10 cellular contexts compared by ENCODE assay signal in the genomic region with DNA sequence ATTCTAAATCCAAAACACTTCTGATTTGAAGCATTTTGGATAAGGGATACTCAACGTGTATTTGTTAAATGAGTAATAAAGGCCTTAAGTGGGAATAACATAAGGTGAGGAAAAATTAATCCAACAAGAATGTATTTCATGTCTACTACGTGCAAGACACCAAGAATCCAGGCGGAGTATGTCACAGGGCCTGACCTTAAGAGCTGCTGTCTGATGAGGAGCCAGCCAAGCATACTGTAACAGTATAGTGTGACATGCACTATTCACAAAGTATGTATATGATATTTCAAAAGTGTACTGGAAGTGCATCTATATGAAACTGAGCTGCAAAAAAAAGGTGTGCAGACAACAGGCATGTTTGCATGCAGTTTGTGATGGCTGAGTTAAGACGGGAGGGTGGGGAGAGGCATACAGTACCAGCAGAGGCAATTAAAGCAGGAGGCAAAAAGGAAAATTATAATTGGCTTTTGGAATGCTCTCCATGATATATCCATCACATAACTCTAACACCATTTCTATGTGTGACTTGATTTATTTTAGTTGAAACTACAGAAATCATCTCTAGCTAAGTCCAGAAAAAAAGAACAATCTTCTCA. TPM values are rescaled to one million over a fixed set of nuclear protein-coding genes. Genes with fewer than 3 reads are reported as not detected.
A peak's percentile ranks its signal among the peaks of the same experiment; 100 is the strongest.
DNase-seq lines count a peak whose midpoint lies in the region; ATAC-seq and TF ChIP-seq lines count a peak whose summit lies in the region.
"Had no signal": no experiment of that assay in that cellular context is flagged by ENCODE, and none has a peak within 500 bp of the region (broad histone marks: within the 10 kb centered on the region; RNA-seq: fewer than 3 reads in every experiment).

No MANE protein-coding gene starts in this region.

- no TSS peak for BruUV-seq in A673 (replicated peaks; lab: Mats Ljungman, UMichigan)

- H3K9me3 Mint-ChIP-seq in endodermal cell, result no peaks in the 10 kb centered on the region
- H3K9me3 Mint-ChIP-seq in mesothelial cell of epicardium, result no peaks in the 10 kb centered on the region
- H3K9me3 Mint-ChIP-seq: central memory CD8-positive, alpha-beta T cell had no signal

- DNase-seq in A673 (ENCODE audit: low spot score), result no peak
- peak; percentile 46 for DNase-seq in NCI-H460 (ENCODE audit: extremely low read depth, low read depth)
- DNase-seq in endodermal cell, result no peak
- DNase-seq in mesothelial cell of epicardium (ENCODE audit: low spot score in 2 of 2, unreplicated experiment in 2 of 2), result no peak
- DNase-seq in stimulated activated naive CD4-positive, alpha-beta T cell treated with Interleukin-2 at 50 U/mL for 16 hours (lab: John Stamatoyannopoulos, UW), result no peak
- no peak for DNase-seq in SK-N-DZ (ENCODE audit: low spot score)
- no peak for DNase-seq in mucosa of gallbladder (ENCODE audit: low spot score)
- DNase-seq: KG1 had no signal

- H3K27me3 ChIP-seq in A673 (replicated peaks; ENCODE audit: insufficient read depth, low read depth, low read length, poor library complexity), result no peaks in the 10 kb centered on the region
- no peaks in the 10 kb centered on the region for H3K27me3 ChIP-seq in endodermal cell (ENCODE audit: control insufficient read depth, insufficient read depth, low read length, poor library complexity, severe bottlenecking)

- intact Hi-C loops in A673 (cut with micrococcal nuclease; ENCODE audit: unreplicated experiment), result no loop called here

- 92 to 95% methylated on average over 4 of the region's 4 CpGs for WGBS in endodermal cell (ENCODE audit: insufficient coverage in 1 of 2, insufficient read length in 1 of 2), 2 experiments

- H3K9me3 ChIP-seq in A673 (ENCODE audit: low read depth, low read length, poor library complexity, severe bottlenecking), result no peaks in the 10 kb centered on the region
- H3K9me3 ChIP-seq in endodermal cell (ENCODE audit: control insufficient read depth, low read length), result no peaks in the 10 kb centered on the region

- H3K27ac Mint-ChIP-seq in endodermal cell (peak overlapping the region; percentile 62), mesothelial cell of epicardium (peak overlapping the region; percentile 49)

- H3K4me1 ChIP-seq in A673 (ENCODE audit: insufficient read depth, low read length, poor library complexity, severe bottlenecking), result peaks cover 40% of the 10 kb centered on the region
- H3K4me1 ChIP-seq in endodermal cell (ENCODE audit: control insufficient read depth, insufficient read depth, low read length), result peaks cover 6% of the 10 kb centered on the region

- H3K36me3 ChIP-seq in A673 (ENCODE audit: insufficient read depth, low read length, poor library complexity, severe bottlenecking) (peaks cover 26% of the 10 kb centered on the region), endodermal cell (ENCODE audit: control insufficient read depth, insufficient read depth, low read length) (peaks cover 91% of the 10 kb centered on the region)

- H3K4me3 Mint-ChIP-seq in endodermal cell (no peak overlapping the region), mesothelial cell of epicardium (no peak overlapping the region)
- H3K4me3 Mint-ChIP-seq: central memory CD8-positive, alpha-beta T cell had no signal

- H3K27me3 Mint-ChIP-seq in endodermal cell (ENCODE audit: insufficient read depth) (no peaks in the 10 kb centered on the region), mesothelial cell of epicardium (ENCODE audit: low read depth) (no peaks in the 10 kb centered on the region)
- H3K27me3 Mint-ChIP-seq: central memory CD8-positive, alpha-beta T cell had no signal

- no peak for ATAC-seq in GM18870 (IDR thresholded peaks at IDR 0.05; ENCODE audit: unreplicated experiment)

- TF ChIP-seq CTCF in A673 (conservative IDR thresholded peaks at IDR 0.05; ENCODE audit: low read depth, low read length) (no peak), endodermal cell (conservative IDR thresholded peaks at IDR 0.05) (no peak), mesothelial cell of epicardium (IDR thresholded peaks at IDR 0.05; ENCODE audit: unreplicated experiment) (no peak)

- H3K36me3 Mint-ChIP-seq in endodermal cell (ENCODE audit: low read depth) (peaks cover 48% of the 10 kb centered on the region), mesothelial cell of epicardium (peaks cover 5% of the 10 kb centered on the region)

- POLR2A ChIA-PET in A673 (lab: Charles Lee; ENCODE audit: low non-redundant PET), result interaction anchor here (1.3 kb wide), 1 partner anchor 19 kb away, joined by 3 read pairs; no protein-coding TSS in a partner anchor

- CTCF ChIA-PET in A673 (lab: Charles Lee), result no interaction called here

- H3K9ac ChIP-seq in endodermal cell (ENCODE audit: extremely low read depth, low read length, poor library complexity, severe bottlenecking), result no peak overlapping the region

- H3K27ac ChIP-seq in A673 (ENCODE audit: low read depth, low read length, poor library complexity, severe bottlenecking) (peak overlapping the region; percentile 56), endodermal cell (ENCODE audit: low read depth, low read length) (no peak overlapping the region)

- H3K4me3 ChIP-seq in A673 (ENCODE audit: low read depth, low read length, poor library complexity, severe bottlenecking) (no peak overlapping the region), endodermal cell (ENCODE audit: low read length) (no peak overlapping the region)

- H3K4me1 Mint-ChIP-seq in endodermal cell (peaks cover 21% of the 10 kb centered on the region), mesothelial cell of epicardium (peaks cover 15% of the 10 kb centered on the region)

RNA-seq across cellular contexts. Expression of a gene that starts 18.2 kb away (rescaled TPM):
- 66.0 and 67.2 TPM in 2 replicates for total RNA-seq in A673 (2021)
- 49.7 and 49.8 TPM in 2 replicates for total RNA-seq in NCI-H460 (2014; rRNA removed; shearing (Covaris generic))
- polyA plus RNA-seq in NCI-H460 (2014; cell fraction: nucleus; rRNA removed), result 31.2 and 33.5 TPM in 2 replicates
- total RNA-seq in endodermal cell, result 100 to 1,000 TPM in 1 of 2 donors, 10 to 100 TPM in 1; 91.4 to 107 TPM
- polyA plus RNA-seq in endodermal cell (2013, experiment 1 of 2), result 77.9 TPM
- polyA plus RNA-seq in endodermal cell (2013, experiment 2 of 2), result 85.8 TPM
- 47.0 to 47.9 TPM (median 47.6 TPM) in 3 replicates for total RNA-seq in mesothelial cell of epicardium
- polyA plus RNA-seq in SK-N-DZ (2014; cell fraction: cytosol; rRNA removed), result 49.2 and 57.8 TPM in 2 replicates
- 26.0 and 66.0 TPM in 2 replicates for polyA plus RNA-seq in SK-N-DZ (2014; cell fraction: nucleus; rRNA removed)
- total RNA-seq in mucosa of gallbladder, result 37.7 TPM

RNA-seq across cellular contexts. Expression of a gene that starts 27.4 kb away (rescaled TPM):
- total RNA-seq in A673 (2021), result 0.24 TPM in 1 of 2 replicates, not detected in the other
- total RNA-seq in NCI-H460 (2014; rRNA removed; shearing (Covaris generic)), result not detected in 2 replicates
- not detected in 2 replicates for polyA plus RNA-seq in NCI-H460 (2014; cell fraction: nucleus; rRNA removed)
- under 1 TPM in 1 of 2 donors, not detected in 1; 0.11 TPM for total RNA-seq in endodermal cell
- not detected for polyA plus RNA-seq in endodermal cell (2013, experiment 1 of 2)
- polyA plus RNA-seq in endodermal cell (2013, experiment 2 of 2), result not detected
- total RNA-seq in mesothelial cell of epicardium, result 0.04 to 0.55 TPM (median 0.25 TPM) in 3 replicates
- not detected in 2 replicates for polyA plus RNA-seq in SK-N-DZ (2014; cell fraction: cytosol; rRNA removed)
- not detected in 2 replicates for polyA plus RNA-seq in SK-N-DZ (2014; cell fraction: nucleus; rRNA removed)
- 125 TPM for total RNA-seq in mucosa of gallbladder

Comparison
In these comparisons a context has a peak if more than half of its experiments do, and no peak if none do; other contexts are left out.
1. RNA of a gene that starts 27.4 kb away (total RNA-seq): 125 TPM in mucosa of gallbladder (single experiment); 0.24 TPM in A673, 0.11 TPM in endodermal cell, 0.04 to 0.55 TPM in mesothelial cell of epicardium and not detected in NCI-H460; every median in the first group is over 10 times any median in the second.